8 cellular contexts compared by ENCODE assay signal in genomic region chr1:32651461-32652073, GRCh38. TPM values are rescaled to one million over a fixed set of nuclear protein-coding genes. Genes with fewer than 3 reads are reported as not detected.
DNase-seq lines count a peak whose midpoint lies in the region; ATAC-seq, FAIRE-seq and TF ChIP-seq lines count a peak whose summit lies in the region.

No MANE protein-coding gene starts in this region.

- CTCF ChIA-PET in CD4-positive, alpha-beta memory T cell (lab: Charles Lee; ENCODE audit: partially characterized antibody) = no interaction called here
- CTCF ChIA-PET in OCI-LY7 (lab: Charles Lee; ENCODE audit: unreplicated experiment) = interaction anchor here (0.6 kb wide), 1 partner anchor 34 kb away, joined by 3 read pairs; no protein-coding TSS in a partner anchor
- CTCF ChIA-PET in endothelial cell of umbilical vein (lab: Charles Lee) = interaction anchor here (0.7 to 1.5 kb wide), 3 partner anchors 11 to 165 kb away, joined by 3 to 12 read pairs (median 3); partner anchors contain the start of gene YARS1

- TF ChIP-seq CTCF in OCI-LY7 (conservative IDR thresholded peaks at IDR 0.05; ENCODE audit: low read length) (no peak), endothelial cell of umbilical vein (IDR thresholded peaks at IDR 0.05; ENCODE audit: extremely low read depth in 1 of 2, insufficient read depth in 1 of 2, low read depth in 1 of 2, low read length in 2 of 2) (no peak), nephron (IDR thresholded peaks at IDR 0.05; ENCODE audit: unreplicated experiment in 3 of 3) (no peak)

- peak overlapping the region; percentile 78 to 93 for H3K4me3 ChIP-seq in CD4-positive, alpha-beta memory T cell (ENCODE audit: low read length in 2 of 2)
- peak overlapping the region; percentile 82 for H3K4me3 ChIP-seq in OCI-LY7 (ENCODE audit: low read depth, low read length, poor library complexity, severe bottlenecking)
- peak overlapping the region; percentile 56 to 85 (median 67) for H3K4me3 ChIP-seq in endothelial cell of umbilical vein (replicated peaks in 1 of 3; ENCODE audit: insufficient read depth in 1 of 3, low read depth in 1 of 3, low read length in 3 of 3)

- dilution Hi-C loops in endothelial cell of umbilical vein (cut with MboI; ENCODE audit: extremely low pct_ligation_motif_present, low sequenced_read_pairs) = no loop called here

- peak overlapping the region; percentile 91 to 98 (median 94) for H3K4me3 Mint-ChIP-seq in CD4-positive, alpha-beta memory T cell
- peak overlapping the region; percentile 93 to 94 (median 94) for H3K4me3 Mint-ChIP-seq in nephron

- H3K36me3 Mint-ChIP-seq in CD4-positive, alpha-beta memory T cell = peaks cover 15 to 47% of the 10 kb centered on the region in 2 donors
- peaks cover 45% of the 10 kb centered on the region for H3K36me3 Mint-ChIP-seq in nephron (ENCODE audit: low read depth)

- peaks cover 43 to 80% (median 61%) of the 10 kb centered on the region in 4 donors for H3K4me1 Mint-ChIP-seq in CD4-positive, alpha-beta memory T cell
- H3K4me1 Mint-ChIP-seq in nephron = peaks cover 42% of the 10 kb centered on the region

- intact Hi-C loops in CD4-positive, alpha-beta memory T cell (cut with micrococcal nuclease) = loop anchor here (2.0 to 10.0 kb wide), 3 partner anchors 476 to 1007 kb away; partner anchors contain the start of gene PEF1
- intact Hi-C loops in OCI-LY7 (cut with micrococcal nuclease; ENCODE audit: unreplicated experiment) = no loop called here
- intact Hi-C loops in endothelial cell of umbilical vein (cut with micrococcal nuclease) = loop anchor here (1.0 to 2.0 kb wide), 7 partner anchors 39 to 203 kb away; partner anchors contain the start of genes S100PBP, YARS1 and ZBTB8A

- no peaks in the 10 kb centered on the region for H3K9me3 ChIP-seq in CD4-positive, alpha-beta memory T cell (ENCODE audit: control insufficient read depth in 1 of 2, low read length in 2 of 2)
- H3K9me3 ChIP-seq in OCI-LY7 (ENCODE audit: low read length) (no peaks in the 10 kb centered on the region), endothelial cell of umbilical vein (replicated peaks; ENCODE audit: control insufficient read depth, insufficient read depth, low read length) (no peaks in the 10 kb centered on the region)

- TF ChIP-seq POLR2A in endothelial cell of umbilical vein (IDR thresholded peaks at IDR 0.05; ENCODE audit: low read depth, low read length) = no peak

- H3K9me2 ChIP-seq in OCI-LY7 (ENCODE audit: insufficient read depth, low read length) = no peaks in the 10 kb centered on the region

- no peak for DNase-seq in CD4-positive, alpha-beta memory T cell
- peak; percentile 69 for DNase-seq in OCI-LY7 (ENCODE audit: low spot score)
- no peak for DNase-seq in endothelial cell of umbilical vein (ENCODE audit: low read depth, low spot score)
- DNase-seq in GF-D8 (lab: John Stamatoyannopoulos, UW) = no peak
- no peak for DNase-seq in activated CD4-positive, alpha-beta T cell treated with anti-CD3 and anti-CD28 coated beads, Interleukin-2, amount 50 U/mL, for 48 hours

- peaks cover 27% of the 10 kb centered on the region for H3K36me3 ChIP-seq in CD4-positive, alpha-beta memory T cell (ENCODE audit: insufficient read depth, low read length)
- H3K36me3 ChIP-seq in OCI-LY7 (ENCODE audit: insufficient read depth, low read length) = peaks cover 58% of the 10 kb centered on the region
- peaks cover 5 to 12% of the 10 kb centered on the region in 2 experiments for H3K36me3 ChIP-seq in endothelial cell of umbilical vein (ENCODE audit: control insufficient read depth in 2 of 2, extremely low read depth in 1 of 2, insufficient read depth in 2 of 2, low read length in 2 of 2)

- no peaks in the 10 kb centered on the region for H3K27me3 Mint-ChIP-seq in CD4-positive, alpha-beta memory T cell
- H3K27me3 Mint-ChIP-seq in nephron (ENCODE audit: low read depth) = no peaks in the 10 kb centered on the region

- H3K4me2 ChIP-seq in OCI-LY7 (ENCODE audit: low read length) (peak overlapping the region; percentile 81), endothelial cell of umbilical vein (ENCODE audit: insufficient read depth, low read length) (peak overlapping the region; percentile 86)

- POLR2A ChIA-PET in CD4-positive, alpha-beta memory T cell (lab: Charles Lee; ENCODE audit: partially characterized antibody) = interaction anchor here (0.8 to 3.1 kb wide), 25 partner anchors 8 to 1007 kb away, joined by 3 to 22 read pairs (median 4); partner anchors contain the start of genes BSDC1, KPNA6, MARCKSL1 and PEF1
- POLR2A ChIA-PET in OCI-LY7 (lab: Charles Lee) (interaction anchor here (0.5 to 1.4 kb wide), 10 partner anchors 12 to 1856 kb away, joined by 3 to 8 read pairs (median 4); no protein-coding TSS in a partner anchor), endothelial cell of umbilical vein (lab: Charles Lee) (interaction anchor here (1.3 kb wide), 1 partner anchor 11 kb away, joined by 4 read pairs; no protein-coding TSS in a partner anchor)

- peak overlapping the region; percentile 77 to 100 (median 98) for H3K27ac Mint-ChIP-seq in CD4-positive, alpha-beta memory T cell
- H3K27ac Mint-ChIP-seq in nephron = peak overlapping the region; percentile 100

- ATAC-seq in GM19438 (IDR thresholded peaks at IDR 0.05; ENCODE audit: low read depth, unreplicated experiment) = peak; percentile 28
- no peak for ATAC-seq in GM21576 (IDR thresholded peaks at IDR 0.05; ENCODE audit: unreplicated experiment)

- BruUV-seq in OCI-LY7 (replicated peaks; lab: Mats Ljungman, UMichigan) (no TSS peak), endothelial cell of umbilical vein (replicated peaks; lab: Mats Ljungman, UMichigan) (no TSS peak)

- H2AFZ ChIP-seq in OCI-LY7 (ENCODE audit: low read length) (0 out of 2 replicates have a peak overlapping the region, but pooled peaks have one; percentile 12), endothelial cell of umbilical vein (ENCODE audit: low read depth, low read length) (peak overlapping the region; percentile 73)

- no peaks in the 10 kb centered on the region for H3K9me1 ChIP-seq in endothelial cell of umbilical vein (replicated peaks; ENCODE audit: control insufficient read depth, extremely low read depth, insufficient read depth, low read length)

- peaks cover 0 to 5% (median 0%) of the 10 kb centered on the region in 8 donors for H3K9me3 Mint-ChIP-seq in CD4-positive, alpha-beta memory T cell
- H3K9me3 Mint-ChIP-seq in nephron = no peaks in the 10 kb centered on the region

- peak overlapping the region; percentile 87 for H3K9ac ChIP-seq in endothelial cell of umbilical vein (replicated peaks; ENCODE audit: extremely low read depth, insufficient read depth, low read length)

- H3K79me2 ChIP-seq in OCI-LY7 (ENCODE audit: insufficient read depth, low read depth, low read length) = peaks cover 85% of the 10 kb centered on the region
- peaks cover 62% of the 10 kb centered on the region for H3K79me2 ChIP-seq in endothelial cell of umbilical vein (ENCODE audit: control insufficient read depth, insufficient read depth, low read length)

- peaks cover 66% of the 10 kb centered on the region for H3K4me1 ChIP-seq in CD4-positive, alpha-beta memory T cell (ENCODE audit: insufficient read depth, low read length)
- H3K4me1 ChIP-seq in OCI-LY7 (ENCODE audit: insufficient read depth, low read length, poor library complexity, severe bottlenecking) (peaks cover 56% of the 10 kb centered on the region), endothelial cell of umbilical vein (ENCODE audit: control insufficient read depth, extremely low read depth, insufficient read depth, low read length) (peaks cover 18% of the 10 kb centered on the region)

- H4K20me1 ChIP-seq in OCI-LY7 (ENCODE audit: insufficient read depth, low read length) = peaks cover 12% of the 10 kb centered on the region; the same call in 1 of the 2 replicates
- H4K20me1 ChIP-seq in endothelial cell of umbilical vein (replicated peaks; ENCODE audit: control insufficient read depth, extremely low read depth, insufficient read depth, low read length) = peaks cover 3% of the 10 kb centered on the region

- no peaks in the 10 kb centered on the region for H3K27me3 ChIP-seq in CD4-positive, alpha-beta memory T cell (ENCODE audit: insufficient read depth, low read length)
- no peaks in the 10 kb centered on the region for H3K27me3 ChIP-seq in endothelial cell of umbilical vein (ENCODE audit: control insufficient read depth in 2 of 2, insufficient read depth in 2 of 2, low read length in 2 of 2)

- peak overlapping the region; percentile 95 for H3K27ac ChIP-seq in CD4-positive, alpha-beta memory T cell (ENCODE audit: low read depth, low read length)
- peak overlapping the region; percentile 96 for H3K27ac ChIP-seq in OCI-LY7 (ENCODE audit: low read depth, low read length, poor library complexity, severe bottlenecking)
- peak overlapping the region; percentile 82 for H3K27ac ChIP-seq in endothelial cell of umbilical vein (ENCODE audit: insufficient read depth, low read depth, low read length)

- no peak for FAIRE-seq in endothelial cell of umbilical vein (lab: Jason Lieb, UNC)

RNA-seq across cellular contexts. Expression of gene RBBP4, which starts 0.6 kb away (rescaled TPM):
- 100 to 1,000 TPM; 185 to 186 TPM for total RNA-seq in CD4-positive, alpha-beta memory T cell
- polyA plus RNA-seq in CD4-positive, alpha-beta memory T cell = 100 to 1,000 TPM; 246 to 374 TPM
- 353 and 393 TPM in 2 replicates for total RNA-seq in OCI-LY7 (2014; rRNA removed; shearing (Covaris generic))
- total RNA-seq in OCI-LY7 (2022) (597 and 621 TPM in 2 replicates), endothelial cell of umbilical vein (228 and 241 TPM in 2 replicates)
- 64.8 and 84.9 TPM in 2 replicates for polyA plus RNA-seq in endothelial cell of umbilical vein
- 120 and 127 TPM in 2 replicates for polyA plus RNA-seq in endothelial cell of umbilical vein (2011; cell fraction: cytosol; rRNA removed)
- 161 and 166 TPM in 2 replicates for polyA plus RNA-seq in endothelial cell of umbilical vein (2011; cell fraction: nucleus; rRNA removed)
- 157 and 169 TPM in 2 replicates for polyA plus RNA-seq in endothelial cell of umbilical vein (2012)
- 152 and 153 TPM in 2 replicates for polyA minus RNA-seq in endothelial cell of umbilical vein
- 91.4 TPM for polyA minus RNA-seq in endothelial cell of umbilical vein (2011; cell fraction: cytosol; rRNA and poly(A)+ RNA removed)
- 112 and 151 TPM in 2 replicates for polyA minus RNA-seq in endothelial cell of umbilical vein (2011; cell fraction: nucleus; rRNA and poly(A)+ RNA removed)

RNA-seq across cellular contexts. Expression of gene ZBTB8OS, which starts 1.2 kb away (rescaled TPM):
- 10 to 100 TPM; 54.0 to 56.4 TPM for total RNA-seq in CD4-positive, alpha-beta memory T cell
- 10 to 100 TPM; 69.9 to 94.4 TPM for polyA plus RNA-seq in CD4-positive, alpha-beta memory T cell
- total RNA-seq in OCI-LY7 (2014; rRNA removed; shearing (Covaris generic)) = 57.5 and 61.1 TPM in 2 replicates
- total RNA-seq in OCI-LY7 (2022) (110 and 119 TPM in 2 replicates), endothelial cell of umbilical vein (38.0 and 41.9 TPM in 2 replicates)
- polyA plus RNA-seq in endothelial cell of umbilical vein = 28.0 and 28.3 TPM in 2 replicates
- 47.1 and 48.3 TPM in 2 replicates for polyA plus RNA-seq in endothelial cell of umbilical vein (2011; cell fraction: cytosol; rRNA removed)
- polyA plus RNA-seq in endothelial cell of umbilical vein (2011; cell fraction: nucleus; rRNA removed) = 24.6 and 30.0 TPM in 2 replicates
- 44.6 and 64.5 TPM in 2 replicates for polyA plus RNA-seq in endothelial cell of umbilical vein (2012)
- polyA minus RNA-seq in endothelial cell of umbilical vein = 13.8 and 15.2 TPM in 2 replicates
- polyA minus RNA-seq in endothelial cell of umbilical vein (2011; cell fraction: cytosol; rRNA and poly(A)+ RNA removed) = 7.1 TPM
- 7.0 and 13.4 TPM in 2 replicates for polyA minus RNA-seq in endothelial cell of umbilical vein (2011; cell fraction: nucleus; rRNA and poly(A)+ RNA removed)

RNA-seq across cellular contexts. Expression of gene SYNC, which starts 51.0 kb away (rescaled TPM):
- total RNA-seq in CD4-positive, alpha-beta memory T cell = not detected
- not detected for polyA plus RNA-seq in CD4-positive, alpha-beta memory T cell
- total RNA-seq in OCI-LY7 (2014; rRNA removed; shearing (Covaris generic)) = 0.09 TPM in 1 of 2 replicates, not detected in the other
- total RNA-seq in OCI-LY7 (2022) = not detected in 2 replicates
- total RNA-seq in endothelial cell of umbilical vein = 6.5 and 9.4 TPM in 2 replicates
- 2.5 and 3.5 TPM in 2 replicates for polyA plus RNA-seq in endothelial cell of umbilical vein
- polyA plus RNA-seq in endothelial cell of umbilical vein (2011; cell fraction: cytosol; rRNA removed) = 4.4 and 5.7 TPM in 2 replicates
- 6.6 and 7.3 TPM in 2 replicates for polyA plus RNA-seq in endothelial cell of umbilical vein (2011; cell fraction: nucleus; rRNA removed)
- polyA plus RNA-seq in endothelial cell of umbilical vein (2012) = 4.6 and 6.1 TPM in 2 replicates
- polyA minus RNA-seq in endothelial cell of umbilical vein = 5.2 and 8.2 TPM in 2 replicates
- 6.8 TPM for polyA minus RNA-seq in endothelial cell of umbilical vein (2011; cell fraction: cytosol; rRNA and poly(A)+ RNA removed)
- polyA minus RNA-seq in endothelial cell of umbilical vein (2011; cell fraction: nucleus; rRNA and poly(A)+ RNA removed) = 0.72 and 1.8 TPM in 2 replicates
